ENCODE assay signal across 1 cellular context in genomic region chr22:25625684-25626083, GRCh38.
TF ChIP-seq lines count a peak whose summit lies in the region.

No MANE protein-coding gene starts in this region.

TF ChIP-seq in K562, 482 proteins besides CTCF, POLR2A, EP300 and RAD21:
- TF ChIP-seq TFE3 (CRISPR knock-in tag; IDR thresholded peaks at IDR 0.05) (0 out of 2 replicates have a peak, but pooled peaks have one; percentile 1), RAD51 (IDR thresholded peaks at IDR 0.05; ENCODE audit: borderline replicate concordance, low read depth) (peak; percentile 67), USF2 (CRISPR knock-in tag; IDR thresholded peaks at IDR 0.05) (peak; percentile 44; the same call in 1 of the 2 replicates), CBFA2T2 (conservative IDR thresholded peaks at IDR 0.05) (0 out of 2 replicates have a peak, but pooled peaks have one; percentile 4)
